8 cellular contexts compared by ENCODE assay signal in genomic region chr6:142850653-142851434, GRCh38.
DNase-seq lines count a peak whose midpoint lies in the region; ATAC-seq and TF ChIP-seq lines count a peak whose summit lies in the region.

No MANE protein-coding gene starts in this region.

- H3K27me3 Mint-ChIP-seq in activated T-cell treated with anti-CD3 and anti-CD28 coated beads, Interleukin-2, amount 50 U/mL, for 24 hours: no peaks in the 10 kb centered on the region
- H3K27me3 Mint-ChIP-seq in activated CD4-positive, alpha-beta memory T cell treated with anti-CD3 and anti-CD28 coated beads for 36 hours: no peaks in the 10 kb centered on the region
- H3K27me3 Mint-ChIP-seq in osteocyte (ENCODE audit: unreplicated experiment): no peaks in the 10 kb centered on the region

- peaks cover 97% of the 10 kb centered on the region for H3K4me1 Mint-ChIP-seq in activated T-cell treated with anti-CD3 and anti-CD28 coated beads, Interleukin-2, amount 50 U/mL, for 24 hours (ENCODE audit: low read depth)
- H3K4me1 Mint-ChIP-seq in activated CD4-positive, alpha-beta memory T cell treated with anti-CD3 and anti-CD28 coated beads for 36 hours (ENCODE audit: low read depth): peaks cover 97% of the 10 kb centered on the region
- peaks cover 89% of the 10 kb centered on the region for H3K4me1 Mint-ChIP-seq in osteocyte (ENCODE audit: unreplicated experiment)

- H3K36me3 Mint-ChIP-seq in activated T-cell treated with anti-CD3 and anti-CD28 coated beads, Interleukin-2, amount 50 U/mL, for 24 hours (ENCODE audit: low read depth): peaks cover 43% of the 10 kb centered on the region
- peaks cover 2% of the 10 kb centered on the region for H3K36me3 Mint-ChIP-seq in activated CD4-positive, alpha-beta memory T cell treated with anti-CD3 and anti-CD28 coated beads for 36 hours
- H3K36me3 Mint-ChIP-seq in osteocyte (ENCODE audit: unreplicated experiment): peaks cover 3% of the 10 kb centered on the region

- no peaks in the 10 kb centered on the region for H3K9me3 Mint-ChIP-seq in activated T-cell treated with anti-CD3 and anti-CD28 coated beads, Interleukin-2, amount 50 U/mL, for 24 hours
- no peaks in the 10 kb centered on the region for H3K9me3 Mint-ChIP-seq in activated CD4-positive, alpha-beta memory T cell treated with anti-CD3 and anti-CD28 coated beads for 36 hours
- peaks cover 6% of the 10 kb centered on the region for H3K9me3 Mint-ChIP-seq in osteocyte (ENCODE audit: unreplicated experiment)

- POLR2A ChIA-PET in activated CD4-positive, alpha-beta memory T cell treated with anti-CD3 and anti-CD28 coated beads for 36 hours (lab: Charles Lee): interaction anchor here (0.9 to 3.5 kb wide), 6 partner anchors 8 to 62 kb away, joined by 3 to 25 read pairs (median 3); no protein-coding TSS in a partner anchor

- H3K4me3 Mint-ChIP-seq in activated T-cell treated with anti-CD3 and anti-CD28 coated beads, Interleukin-2, amount 50 U/mL, for 24 hours: peak overlapping the region; percentile 69
- peak overlapping the region; percentile 58 for H3K4me3 Mint-ChIP-seq in activated CD4-positive, alpha-beta memory T cell treated with anti-CD3 and anti-CD28 coated beads for 36 hours
- no peak overlapping the region for H3K4me3 Mint-ChIP-seq in osteocyte (ENCODE audit: unreplicated experiment)

- intact Hi-C loops in activated CD4-positive, alpha-beta memory T cell treated with anti-CD3 and anti-CD28 coated beads for 36 hours (cut with micrococcal nuclease): loop anchor here (1.0 to 10.0 kb wide), 6 partner anchors 8 to 286 kb away; no protein-coding TSS in a partner anchor

- no peak for DNase-seq in activated T-cell treated with anti-CD3 and anti-CD28 coated beads, Interleukin-2, amount 50 U/mL, for 24 hours
- DNase-seq in activated T-cell treated with anti-CD3 and anti-CD28 coated beads for 4 hours: no peak
- DNase-seq in activated CD4-positive, alpha-beta memory T cell treated with anti-CD3 and anti-CD28 coated beads for 36 hours: peak; percentile 71
- DNase-seq in osteocyte (ENCODE audit: extremely low spot score, unreplicated experiment): no peak
- DNase-seq in retina: no peak
- no peak for DNase-seq in midbrain (lab: John Stamatoyannopoulos, UW)
- no peak for DNase-seq in DMS114 treated with DMSO at 0.1 percent for 48 hours (lab: John Stamatoyannopoulos, UW; ENCODE audit: unreplicated experiment)

- TF ChIP-seq CTCF in osteocyte (IDR thresholded peaks at IDR 0.05): no peak

- CTCF ChIA-PET in activated CD4-positive, alpha-beta memory T cell treated with anti-CD3 and anti-CD28 coated beads for 36 hours (lab: Charles Lee): interaction anchor here (0.9 to 1.3 kb wide), 2 partner anchors 8 to 85 kb away, joined by 3 to 4 read pairs; no protein-coding TSS in a partner anchor

- peak overlapping the region; percentile 98 for H3K27ac Mint-ChIP-seq in activated T-cell treated with anti-CD3 and anti-CD28 coated beads, Interleukin-2, amount 50 U/mL, for 24 hours
- peak overlapping the region; percentile 94 for H3K27ac Mint-ChIP-seq in activated CD4-positive, alpha-beta memory T cell treated with anti-CD3 and anti-CD28 coated beads for 36 hours
- peak overlapping the region; percentile 58 for H3K27ac Mint-ChIP-seq in osteocyte (ENCODE audit: unreplicated experiment)

- ATAC-seq in HG03135 (IDR thresholded peaks at IDR 0.05; ENCODE audit: unreplicated experiment): peak; percentile 46
